In the genomic region with DNA sequence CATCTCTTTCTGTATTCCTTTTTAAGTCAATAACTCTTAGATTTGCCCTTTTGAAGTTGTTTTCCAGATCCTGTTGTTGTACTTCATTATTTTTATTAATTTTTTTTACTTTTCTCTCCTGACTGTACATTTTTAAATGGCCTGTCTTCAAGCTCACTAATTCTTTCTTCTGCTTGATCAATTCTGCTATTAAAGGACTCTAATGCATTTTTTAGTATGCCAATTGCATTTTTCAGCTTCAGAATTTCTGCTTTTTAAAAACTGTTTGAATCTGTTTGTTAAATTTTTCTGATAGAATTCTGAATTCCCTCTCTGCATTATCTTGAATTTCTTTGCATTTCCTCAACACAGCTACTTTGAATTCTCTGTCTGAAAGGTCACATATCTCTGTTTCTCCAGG, we compare ENCODE assay signal across 36 cellular contexts. TPM values are rescaled to one million over a fixed set of nuclear protein-coding genes. Genes with fewer than 3 reads are reported as not detected.
"Had no signal": no experiment of that assay in that cellular context is flagged by ENCODE, and none has a peak within 500 bp of the region (broad histone marks: within the 10 kb centered on the region; RNA-seq: fewer than 3 reads in every experiment).

No MANE protein-coding gene starts in this region.

- H3K4me2 ChIP-seq: KMS-11 had no signal

- H3K9ac ChIP-seq: KMS-11 had no signal

- H3K27ac ChIP-seq: KMS-11 had no signal

- H3K4me3 ChIP-seq: MG63 had no signal

- DNase-seq: Karpas-422, Kasumi-1, MG63, NCI-H1048, NCI-H1092, NCI-H1092 treated with DMSO at 0.1 percent for 48 hours, NCI-H1105, NCI-H1105 treated with DMSO at 0.1 percent for 48 hours, NCI-H1417, NCI-H1417 treated with DMSO at 0.1 percent for 48 hours, NCI-H1436, NCI-H1436 treated with DMSO at 0.1 percent for 48 hours, NCI-H146, NCI-H1694, NCI-H1694 treated with DMSO at 0.1 percent for 48 hours, NCI-H187, NCI-H187 treated with DMSO at 0.1 percent for 48 hours, NCI-H1930, NCI-H2029, NCI-H2029 treated with DMSO at 0.1 percent for 48 hours, NCI-H2081, NCI-H2081 treated with DMSO at 0.1 percent for 48 hours, NCI-H2107, NCI-H2171, NCI-H2171 treated with DMSO at 0.1 percent for 48 hours, NCI-H2227 treated with DMSO at 0.1 percent for 48 hours, NCI-H226, NCI-H345, NCI-H446, NCI-H446 treated with DMSO at 0.1 percent for 48 hours, NCI-H510A, NCI-H510A treated with DMSO at 0.1 percent for 48 hours had no signal

- H3K27me3 ChIP-seq: MG63 had no signal

- H3K36me3 ChIP-seq: MG63 had no signal

RNA-seq across cellular contexts. Expression of gene OR5K4, which starts 5.6 kb away (rescaled TPM):
- total RNA-seq: LHCN-M2, M059J, NCI-H460 had no signal

RNA-seq across cellular contexts. Expression of gene OR5K3, which starts 31.2 kb away (rescaled TPM):
- total RNA-seq: LHCN-M2, M059J, NCI-H460 had no signal
